ENCODE assay signal across 8 cellular contexts in genomic region chr2:198309673-198310280, GRCh38.
DNase-seq lines count a peak whose midpoint lies in the region; ATAC-seq, FAIRE-seq and TF ChIP-seq lines count a peak whose summit lies in the region.

No MANE protein-coding gene starts in this region.

- no peaks in the 10 kb centered on the region for H3K36me3 ChIP-seq in MG63
- H3K36me3 ChIP-seq in K562 (ENCODE audit: control insufficient read depth, insufficient read depth, low read length): no peaks in the 10 kb centered on the region

- no peak overlapping the region for H3K9ac ChIP-seq in K562 (ENCODE audit: insufficient read depth in 1 of 2, low read depth in 2 of 2, low read length in 2 of 2)

- ATAC-seq in GM18909 (IDR thresholded peaks at IDR 0.05; ENCODE audit: poor library complexity, unreplicated experiment) (peak; percentile 58), K562 (peak; percentile 63; the same call in 1 of the 3 replicates), left colon (peak; percentile 31)

- no peak for TF ChIP-seq EP300 in K562 (IDR thresholded peaks at IDR 0.05; ENCODE audit: low read length)

- DNase-seq in CD1c-positive myeloid dendritic cell (ENCODE audit: extremely low spot score): peak; percentile 70
- DNase-seq in MG63: peak; percentile 13
- DNase-seq in T follicular helper cell (ENCODE audit: low read depth): peak; percentile 31
- DNase-seq in K562 (ENCODE audit: extremely low read depth in 1 of 4, low spot score in 3 of 4): peak; percentile 54 to 61 (median 57)
- DNase-seq in left colon: peak; percentile 48 to 58
- peak; percentile 27 for DNase-seq in stimulated activated CD8-positive, alpha-beta memory T cell treated with anti-CD3 and anti-CD28 coated beads, Interleukin-12 subunit alpha, Interleukin-12 subunit beta, amount 100 ng/mL, for 1 hour (ENCODE audit: low read depth)
- DNase-seq in GDM1 (lab: John Stamatoyannopoulos, UW): no peak

- in situ Hi-C loops in K562 (cut with MboI): loop anchor here (25.0 kb wide), 2 partner anchors 1178 to 1428 kb away; no protein-coding TSS in a partner anchor

- 1% methylated on average over 8 of the region's 8 CpGs for WGBS in K562 (ENCODE audit: insufficient coverage, low coverage, missing lambda C conversion rate)

- no peak overlapping the region for H3K27ac ChIP-seq in K562 (ENCODE audit: extremely low read depth, low read depth, low read length)

- TF ChIP-seq POLR2A in K562 (conservative IDR thresholded peaks at IDR 0.05): no peak

- no peaks in the 10 kb centered on the region for H3K79me2 ChIP-seq in K562 (ENCODE audit: control insufficient read depth, insufficient read depth, low read length)

- BruUV-seq in K562 (replicated peaks; lab: Mats Ljungman, UMichigan): no TSS peak

- TF ChIP-seq CTCF in K562 (IDR thresholded peaks at IDR 0.05 in 2 of 3, conservative IDR thresholded peaks at IDR 0.05 in 1 of 3; ENCODE audit: insufficient read depth in 2 of 3, low read depth in 1 of 3, low read length in 3 of 3): peak; percentile 57 to 77 (median 59)

- H3K9me3 ChIP-seq in MG63: no peaks in the 10 kb centered on the region
- no peaks in the 10 kb centered on the region for H3K9me3 ChIP-seq in K562 (replicated peaks; ENCODE audit: control insufficient read depth, insufficient read depth, low read depth, low read length)

- intact Hi-C loops in K562 (cut with micrococcal nuclease) (loop anchor here (10.0 kb wide), 1 partner anchor 1635 kb away; no protein-coding TSS in a partner anchor), left colon (cut with DNase I, micrococcal nuclease) (no loop called here)

- H3K4me1 ChIP-seq in K562 (replicated peaks in 1 of 2; ENCODE audit: control insufficient read depth in 2 of 2, insufficient read depth in 2 of 2, low read length in 2 of 2): no peaks in the 10 kb centered on the region

- CTCF ChIA-PET in K562 (lab: Yijun Ruan, JAX; ENCODE audit: low intra/inter-chr PET ratio): interaction anchor here (0.6 to 1.3 kb wide), 3 partner anchors 1177 to 1181 kb away, joined by 3 to 4 read pairs (median 4); no protein-coding TSS in a partner anchor

- H3K4me2 ChIP-seq in K562 (ENCODE audit: insufficient read depth, low read length): no peak overlapping the region

- FAIRE-seq in K562 (lab: Jason Lieb, UNC): no peak

- H3K9me1 ChIP-seq in K562 (ENCODE audit: control insufficient read depth, insufficient read depth, low read length): no peaks in the 10 kb centered on the region

- H3K27me3 ChIP-seq in MG63 (0 out of 2 replicates have a peak, but pooled peaks cover 2% of the 10 kb centered on the region), K562 (ENCODE audit: control insufficient read depth in 2 of 2, insufficient read depth in 2 of 2, low read length in 2 of 2) (peaks cover 0 to 8% of the 10 kb centered on the region in 2 experiments; a peak in 1 of 5 replicates)

- H4K20me1 ChIP-seq in K562 (replicated peaks; ENCODE audit: control insufficient read depth, insufficient read depth, low read length): no peaks in the 10 kb centered on the region

- peak; percentile 30 to 53; a peak in 3 of 4 replicates for TF ChIP-seq RAD21 in K562 (CRISPR knock-in tag; conservative IDR thresholded peaks at IDR 0.05 in 1 of 2, IDR thresholded peaks at IDR 0.05 in 1 of 2)

- POLR2A ChIA-PET in K562 (lab: Yijun Ruan, JAX): interaction anchor here (0.6 kb wide), 1 partner anchor 383 kb away, joined by 3 read pairs; no protein-coding TSS in a partner anchor

- no peak overlapping the region for H3K4me3 ChIP-seq in MG63
- H3K4me3 ChIP-seq in K562: no peak overlapping the region

- H2AFZ ChIP-seq in K562 (ENCODE audit: low read depth, low read length): no peak overlapping the region

TF ChIP-seq in K562, 482 proteins besides CTCF, POLR2A, EP300 and RAD21:
- TF ChIP-seq YY1 (IDR thresholded peaks at IDR 0.05; ENCODE audit: borderline replicate concordance in 1 of 3, control insufficient read depth in 1 of 3, extremely low read depth in 1 of 3, insufficient read depth in 3 of 3, insufficient read length in 1 of 3, insufficient replicate concordance in 2 of 3, low read depth in 1 of 3, low read length in 2 of 3) (peak in 1 of 3 experiments; percentile 28), SMC3 (conservative IDR thresholded peaks at IDR 0.05; ENCODE audit: insufficient read depth, low read depth, low read length) (peak; percentile 21; the same call in 1 of the 2 replicates), MCM2 (IDR thresholded peaks at IDR 0.05; ENCODE audit: low read depth) (no peak)
